Comparison of ENCODE assay signal across 8 cellular contexts in the genomic region with DNA sequence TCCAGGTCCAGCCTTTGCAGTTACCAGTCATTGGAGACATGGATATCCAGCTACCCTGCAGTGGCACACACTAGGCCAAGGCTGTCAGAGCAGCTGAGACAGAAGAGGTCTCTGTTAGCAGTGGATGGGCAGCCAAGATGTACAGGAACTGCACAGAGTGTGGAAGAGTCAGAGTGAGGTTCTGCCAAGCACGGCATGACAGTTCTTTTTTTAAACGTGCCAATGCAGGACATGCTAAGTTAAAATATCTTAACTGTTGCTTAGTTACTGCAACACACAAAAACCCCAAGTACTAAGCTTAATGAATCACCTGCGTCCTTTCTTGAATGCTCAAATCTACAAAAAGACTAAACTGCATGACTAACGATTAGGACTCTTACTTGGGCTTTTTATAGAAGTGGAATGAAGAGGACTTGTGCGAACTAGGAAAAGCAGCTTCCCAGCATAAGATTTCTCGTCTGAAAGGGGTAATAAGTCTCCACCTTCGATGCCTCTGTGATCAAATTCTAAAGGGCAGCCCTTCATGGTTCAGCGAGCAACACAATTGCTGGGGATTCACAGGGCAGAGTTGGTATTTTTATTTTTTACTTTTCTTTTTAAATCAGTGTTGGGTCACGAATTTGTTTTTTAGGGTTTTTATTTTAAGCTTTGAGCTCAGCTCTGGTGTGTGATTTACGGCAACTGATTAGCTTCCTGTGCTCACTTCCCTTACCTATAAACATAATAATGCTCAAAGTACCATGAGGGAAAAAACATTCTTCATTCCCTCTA. TPM values are rescaled to one million over a fixed set of nuclear protein-coding genes. Genes with fewer than 3 reads are reported as not detected.
DNase-seq lines count a peak whose midpoint lies in the region; ATAC-seq lines count a peak whose summit lies in the region.

No MANE protein-coding gene starts in this region.

- DNase-seq in DMS79 treated with DMSO at 0.1 percent for 48 hours (lab: John Stamatoyannopoulos, UW) = peak; percentile 75
- no peak for DNase-seq in activated T-helper 2 cell treated with anti-CD3 and anti-CD28 coated beads, Interferon-gamma antibody, Interleukin-2, Interleukin-4, amounts not matched to agents 10 μg/mL and 5 μg/mL and 100 μg/mL, durations not matched to agents 14 hours and 24 hours and 36 hours (ENCODE audit: low spot score)
- DNase-seq in glomerular visceral epithelial cell (ENCODE audit: extremely low spot score) = peak; percentile 84
- DNase-seq in sciatic nerve (ENCODE audit: low spot score) = no peak
- no peak for DNase-seq in mesenteric fat pad (ENCODE audit: low spot score)
- no peak for DNase-seq in NCI-H2196 treated with DMSO at 0.1 percent for 48 hours (lab: John Stamatoyannopoulos, UW; ENCODE audit: unreplicated experiment)

- no peaks in the 10 kb centered on the region for H3K9me3 Mint-ChIP-seq in activated T-helper 2 cell treated with anti-CD3 and anti-CD28 coated beads, Interferon-gamma antibody, Interleukin-2, Interleukin-4, amounts not matched to agents 10 μg/mL and 5 μg/mL and 100 μg/mL, durations not matched to agents 14 hours and 24 hours and 36 hours

- ATAC-seq in GM19438 (IDR thresholded peaks at IDR 0.05; ENCODE audit: low read depth, unreplicated experiment) (peak; percentile 39), HG03520 (IDR thresholded peaks at IDR 0.05; ENCODE audit: unreplicated experiment) (peak; percentile 40), sciatic nerve (peak; percentile 29)

- intact Hi-C loops in activated T-helper 2 cell treated with anti-CD3 and anti-CD28 coated beads, Interferon-gamma antibody, Interleukin-2, Interleukin-4, amounts not matched to agents 10 μg/mL and 5 μg/mL and 100 μg/mL, durations not matched to agents 14 hours and 24 hours and 36 hours (cut with micrococcal nuclease) = no loop called here
- intact Hi-C loops in sciatic nerve (cut with DNase I) = no loop called here

- peaks cover 31% of the 10 kb centered on the region for H3K4me1 Mint-ChIP-seq in activated T-helper 2 cell treated with anti-CD3 and anti-CD28 coated beads, Interferon-gamma antibody, Interleukin-2, Interleukin-4, amounts not matched to agents 10 μg/mL and 5 μg/mL and 100 μg/mL, durations not matched to agents 14 hours and 24 hours and 36 hours (ENCODE audit: low read depth)

- peak overlapping the region; percentile 65 for H3K27ac Mint-ChIP-seq in activated T-helper 2 cell treated with anti-CD3 and anti-CD28 coated beads, Interferon-gamma antibody, Interleukin-2, Interleukin-4, amounts not matched to agents 10 μg/mL and 5 μg/mL and 100 μg/mL, durations not matched to agents 14 hours and 24 hours and 36 hours

- peaks cover 31% of the 10 kb centered on the region for H3K36me3 Mint-ChIP-seq in activated T-helper 2 cell treated with anti-CD3 and anti-CD28 coated beads, Interferon-gamma antibody, Interleukin-2, Interleukin-4, amounts not matched to agents 10 μg/mL and 5 μg/mL and 100 μg/mL, durations not matched to agents 14 hours and 24 hours and 36 hours (ENCODE audit: low read depth)

- no peak overlapping the region for H3K4me3 Mint-ChIP-seq in activated T-helper 2 cell treated with anti-CD3 and anti-CD28 coated beads, Interferon-gamma antibody, Interleukin-2, Interleukin-4, amounts not matched to agents 10 μg/mL and 5 μg/mL and 100 μg/mL, durations not matched to agents 14 hours and 24 hours and 36 hours (ENCODE audit: low read depth)

- no peaks in the 10 kb centered on the region for H3K27me3 Mint-ChIP-seq in activated T-helper 2 cell treated with anti-CD3 and anti-CD28 coated beads, Interferon-gamma antibody, Interleukin-2, Interleukin-4, amounts not matched to agents 10 μg/mL and 5 μg/mL and 100 μg/mL, durations not matched to agents 14 hours and 24 hours and 36 hours (ENCODE audit: low read depth)

RNA-seq across cellular contexts. Expression of gene MAPK1IP1L, which starts 20.6 kb away (rescaled TPM):
- total RNA-seq in activated T-helper 2 cell treated with anti-CD3 and anti-CD28 coated beads, Interferon-gamma antibody, Interleukin-2, Interleukin-4, amounts not matched to agents 10 μg/mL and 5 μg/mL and 100 μg/mL, durations not matched to agents 14 hours and 24 hours and 36 hours = 145 and 148 TPM in 2 replicates
- 91.1 TPM for total RNA-seq in sciatic nerve
- 89.6 TPM for total RNA-seq in mesenteric fat pad

RNA-seq across cellular contexts. Expression of gene SOCS4, which starts 45.0 kb away (rescaled TPM):
- total RNA-seq in activated T-helper 2 cell treated with anti-CD3 and anti-CD28 coated beads, Interferon-gamma antibody, Interleukin-2, Interleukin-4, amounts not matched to agents 10 μg/mL and 5 μg/mL and 100 μg/mL, durations not matched to agents 14 hours and 24 hours and 36 hours = 35.1 and 37.4 TPM in 2 replicates
- 29.7 TPM for total RNA-seq in sciatic nerve
- total RNA-seq in mesenteric fat pad = 29.2 TPM

RNA-seq across cellular contexts. Expression of gene WDHD1, which starts 45.2 kb away (rescaled TPM):
- 50.3 and 51.3 TPM in 2 replicates for total RNA-seq in activated T-helper 2 cell treated with anti-CD3 and anti-CD28 coated beads, Interferon-gamma antibody, Interleukin-2, Interleukin-4, amounts not matched to agents 10 μg/mL and 5 μg/mL and 100 μg/mL, durations not matched to agents 14 hours and 24 hours and 36 hours
- total RNA-seq in sciatic nerve (3.1 TPM), mesenteric fat pad (3.6 TPM)

RNA-seq across cellular contexts. Expression of gene LGALS3, which starts 57.0 kb away (rescaled TPM):
- 14.8 and 18.7 TPM in 2 replicates for total RNA-seq in activated T-helper 2 cell treated with anti-CD3 and anti-CD28 coated beads, Interferon-gamma antibody, Interleukin-2, Interleukin-4, amounts not matched to agents 10 μg/mL and 5 μg/mL and 100 μg/mL, durations not matched to agents 14 hours and 24 hours and 36 hours
- total RNA-seq in sciatic nerve = 229 TPM
- total RNA-seq in mesenteric fat pad = 241 TPM

Comparison
In these comparisons a context has a peak if more than half of its experiments do, and no peak if none do; other contexts are left out.
1. DNase-seq: peak in DMS79 treated with DMSO at 0.1 percent for 48 hours (single experiment) and glomerular visceral epithelial cell (single experiment); none in activated T-helper 2 cell treated with anti-CD3 and anti-CD28 coated beads, Interferon-gamma antibody, Interleukin-2, Interleukin-4, amounts not matched to agents 10 μg/mL and 5 μg/mL and 100 μg/mL, durations not matched to agents 14 hours and 24 hours and 36 hours (single experiment), sciatic nerve (single experiment), mesenteric fat pad (single experiment) and NCI-H2196 treated with DMSO at 0.1 percent for 48 hours (single experiment).
2. RNA of gene WDHD1, which starts 45.2 kb away (total RNA-seq): 50.3 to 51.3 TPM in activated T-helper 2 cell treated with anti-CD3 and anti-CD28 coated beads, Interferon-gamma antibody, Interleukin-2, Interleukin-4, amounts not matched to agents 10 μg/mL and 5 μg/mL and 100 μg/mL, durations not matched to agents 14 hours and 24 hours and 36 hours; 3.6 TPM in mesenteric fat pad (single experiment) and 3.1 TPM in sciatic nerve (single experiment); every median in the first group is over 10 times any median in the second.
3. Peak in every context shown above with its lines, with median percentiles within 50 percentile points of each other: ATAC-seq.